Comparison of ENCODE assay signal across 28 cellular contexts in genomic region chr2:47602996-47603395, GRCh38. TPM values are rescaled to one million over a fixed set of nuclear protein-coding genes. Genes with fewer than 3 reads are reported as not detected.
DNase-seq lines count a peak whose midpoint lies in the region; ATAC-seq, FAIRE-seq and TF ChIP-seq lines count a peak whose summit lies in the region.
"Had no signal": no experiment of that assay in that cellular context is flagged by ENCODE, and none has a peak within 500 bp of the region (broad histone marks: within the 10 kb centered on the region; RNA-seq: fewer than 3 reads in every experiment).

No MANE protein-coding gene starts in this region.

- no peak overlapping the region for H4K91ac ChIP-seq in IMR-90 (ENCODE audit: insufficient read depth, low read depth, low read length)
- no peak overlapping the region for H4K91ac ChIP-seq in trophoblast cell (ENCODE audit: low read depth, low read length)

- no peak overlapping the region for H2BK5ac ChIP-seq in IMR-90 (ENCODE audit: low read depth, low read length, poor library complexity, severe bottlenecking)
- H2BK5ac ChIP-seq in trophoblast cell (ENCODE audit: low read depth, low read length, poor library complexity) = no peak overlapping the region

- H3K9ac ChIP-seq in IMR-90 (ENCODE audit: low read depth, low read length) = no peak overlapping the region
- H3K9ac ChIP-seq in trophoblast cell (ENCODE audit: low read length) = no peak overlapping the region

- H3K36me3 ChIP-seq in IMR-90 (ENCODE audit: control insufficient read depth, insufficient read depth, low read length) (no peaks in the 10 kb centered on the region), trophoblast cell (ENCODE audit: control insufficient read depth in 1 of 2, insufficient read depth in 2 of 2, low read length in 2 of 2) (no peaks in the 10 kb centered on the region)
- H3K36me3 ChIP-seq: heart right ventricle, prostate gland, tibial nerve had no signal

- WGBS in IMR-90 (ENCODE audit: extremely low coverage in 2 of 2, insufficient read length in 1 of 2), 2 experiments = no CpG with 5 or more reads among the region's 4 CpGs
- no CpG with 5 or more reads among the region's 4 CpGs for WGBS in trophoblast cell (ENCODE audit: extremely low coverage, insufficient coverage, insufficient read length)

- POLR2A ChIA-PET in IMR-90 (lab: Charles Lee; ENCODE audit: unreplicated experiment) = no interaction called here

- H3K9me1 ChIP-seq in IMR-90 (ENCODE audit: insufficient read depth, low read length) = no peaks in the 10 kb centered on the region; the same call in 1 of the 2 replicates

- H3K23ac ChIP-seq in IMR-90 (ENCODE audit: low read depth, low read length) (no peak overlapping the region), trophoblast cell (ENCODE audit: low read length) (no peak overlapping the region)

- ATAC-seq in IMR-90 (ENCODE audit: low read depth) (no peak), HG02623 (IDR thresholded peaks at IDR 0.05; ENCODE audit: unreplicated experiment) (no peak)
- ATAC-seq: activated CD8-positive, alpha-beta memory T cell treated with anti-CD3 and anti-CD28 coated beads, Interleukin-2, amount 10 ng/mL, durations not matched to agents 7 days and 5 days; activated T-cell treated with anti-CD3 and anti-CD28 coated beads, Interleukin-2, amount 50 U/mL, for 72 hours; heart right ventricle; naive thymus-derived CD8-positive, alpha-beta T cell; sciatic nerve had no signal

- no peaks in the 10 kb centered on the region for H3K79me1 ChIP-seq in IMR-90 (ENCODE audit: low read depth in 1 of 2, low read length in 2 of 2)
- no peaks in the 10 kb centered on the region for H3K79me1 ChIP-seq in trophoblast cell (ENCODE audit: low read length)

- CTCF ChIA-PET in IMR-90 (lab: Yijun Ruan, JAX) = no interaction called here

- no peak overlapping the region for H2AFZ ChIP-seq in IMR-90 (replicated peaks; ENCODE audit: low read length, poor library complexity)
- no peak overlapping the region for H2AFZ ChIP-seq in trophoblast cell (ENCODE audit: insufficient read depth, low read length, poor library complexity)

- TF ChIP-seq RAD21 in IMR-90 (IDR thresholded peaks at IDR 0.05; ENCODE audit: low read length) = no peak

- H3K56ac ChIP-seq in IMR-90 (ENCODE audit: extremely low read depth, insufficient read depth, low read length) = no peak overlapping the region

- H3K4ac ChIP-seq in IMR-90 (ENCODE audit: low read depth, low read length) (no peak overlapping the region), trophoblast cell (ENCODE audit: low read depth, low read length) (no peak overlapping the region)

- H4K5ac ChIP-seq in IMR-90 (ENCODE audit: low read depth, low read length) = no peak overlapping the region

- no peak for TF ChIP-seq POLR2A in IMR-90 (IDR thresholded peaks at IDR 0.05; ENCODE audit: low read depth, low read length)
- TF ChIP-seq POLR2A in GM12891 (IDR thresholded peaks at IDR 0.05; ENCODE audit: low read depth, low read length) = no peak

- no peaks in the 10 kb centered on the region for H3K79me2 ChIP-seq in trophoblast cell (ENCODE audit: control insufficient read depth, insufficient read depth, low read length, poor library complexity)

- no peak overlapping the region for H4K12ac ChIP-seq in trophoblast cell (ENCODE audit: low read depth, low read length)

- DNase-seq in IMR-90 (peak; percentile 25), amniotic epithelial cell (ENCODE audit: low read depth) (peak; percentile 65), fibroblast of pulmonary artery (ENCODE audit: low read depth) (peak; percentile 26), trophoblast cell (peak; percentile 21 to 56), GM12891 (ENCODE audit: insufficient read length, low spot score) (no peak), foreskin melanocyte (no peak)
- DNase-seq: activated CD4-positive, CD25-positive, alpha-beta regulatory T cell; activated CD8-positive, alpha-beta memory T cell treated with anti-CD3 and anti-CD28 coated beads, Interleukin-2, amount 10 ng/mL, durations not matched to agents 7 days and 5 days; activated naive CD4-positive, alpha-beta T cell treated with Interleukin-2 at 50 U/mL for 16 hours; activated T-cell treated with anti-CD3 and anti-CD28 coated beads, Interleukin-2, amount 50 U/mL, for 72 hours; EL; H7; heart right ventricle; MV-4-11; naive thymus-derived CD8-positive, alpha-beta T cell; NCI-H2171 treated with DMSO at 0.1 percent for 48 hours; NCI-H510A; nucleus accumbens; stimulated activated CD4-positive, alpha-beta T cell treated with anti-CD3 and anti-CD28 coated beads, Interleukin-4, amount 100 ng/mL, for 24 hours had no signal

- dilution Hi-C loops in IMR-90 (cut with HindIII; ENCODE audit: low sequenced_read_pairs, unreplicated experiment) = no loop called here

- no peak overlapping the region for H2AK9ac ChIP-seq in IMR-90 (replicated peaks; ENCODE audit: low read depth, low read length, poor library complexity)

- no peak for FAIRE-seq in GM12891 (lab: Jason Lieb, UNC)
- FAIRE-seq: endothelial cell of umbilical vein, frontal cortex had no signal

- H4K8ac ChIP-seq in IMR-90 (ENCODE audit: low read depth in 2 of 2, low read length in 2 of 2) (no peak overlapping the region), trophoblast cell (ENCODE audit: low read depth, low read length) (no peak overlapping the region)

- no peak overlapping the region for H2BK120ac ChIP-seq in IMR-90 (ENCODE audit: low read depth, low read length)
- no peak overlapping the region for H2BK120ac ChIP-seq in trophoblast cell (ENCODE audit: insufficient read depth, low read length, poor library complexity)

- no peak overlapping the region for H3K14ac ChIP-seq in IMR-90 (replicated peaks; ENCODE audit: low read depth, low read length)
- no peak overlapping the region for H3K14ac ChIP-seq in trophoblast cell (ENCODE audit: low read length)

- H3K4me3 ChIP-seq in IMR-90 (ENCODE audit: insufficient read depth, low read depth, low read length) (no peak overlapping the region), fibroblast of pulmonary artery (replicated peaks; ENCODE audit: low read depth, low read length) (no peak overlapping the region), trophoblast cell (ENCODE audit: low read depth, low read length) (no peak overlapping the region)
- H3K4me3 ChIP-seq: heart right ventricle, lung, prostate gland, SK-N-MC, tibial nerve had no signal

- no peaks in the 10 kb centered on the region for H4K20me1 ChIP-seq in IMR-90 (ENCODE audit: insufficient read depth, low read length)

- H3K4me2 ChIP-seq in IMR-90 (ENCODE audit: low read depth, low read length) (no peak overlapping the region), trophoblast cell (ENCODE audit: low read length) (no peak overlapping the region)

- H2AK5ac ChIP-seq in IMR-90 (ENCODE audit: low read depth, low read length) (no peak overlapping the region), trophoblast cell (ENCODE audit: low read length) (no peak overlapping the region)

- no peak for TF ChIP-seq CTCF in IMR-90 (conservative IDR thresholded peaks at IDR 0.05; ENCODE audit: low read depth, low read length)
- TF ChIP-seq CTCF in fibroblast of pulmonary artery (IDR thresholded peaks at IDR 0.05; ENCODE audit: low read length, missing control alignments) = no peak

- in situ Hi-C loops in IMR-90 (cut with MboI; ENCODE audit: low sequenced_read_pairs) = no loop called here

- no peak overlapping the region for H2BK20ac ChIP-seq in IMR-90 (ENCODE audit: low read depth, low read length)

- H3K18ac ChIP-seq in IMR-90 (ENCODE audit: low read depth, low read length) = no peak overlapping the region
- no peak overlapping the region for H3K18ac ChIP-seq in trophoblast cell (ENCODE audit: low read length)

- H2BK12ac ChIP-seq in trophoblast cell (ENCODE audit: low read length) = no peak overlapping the region

- no TSS peak for BruUV-seq in IMR-90 (replicated peaks; lab: Mats Ljungman, UMichigan)

- no peak overlapping the region for H2BK15ac ChIP-seq in IMR-90 (ENCODE audit: low read depth, low read length)

- peaks cover 19% of the 10 kb centered on the region for H3K27me3 ChIP-seq in IMR-90 (ENCODE audit: control insufficient read depth, insufficient read depth, low read length)
- no peaks in the 10 kb centered on the region for H3K27me3 ChIP-seq in trophoblast cell (ENCODE audit: insufficient read depth, low read length)
- H3K27me3 ChIP-seq: heart right ventricle, tibial nerve had no signal

- H3K9me3 ChIP-seq in IMR-90 (ENCODE audit: control insufficient read depth, insufficient read depth, low read length) (no peaks in the 10 kb centered on the region), trophoblast cell (ENCODE audit: insufficient read depth, low read depth, low read length) (peaks cover 4% of the 10 kb centered on the region)
- H3K9me3 ChIP-seq: heart right ventricle, prostate gland, tibial nerve had no signal

- no peak overlapping the region for H3K27ac ChIP-seq in IMR-90 (ENCODE audit: insufficient read depth, low read length)
- H3K27ac ChIP-seq in trophoblast cell (ENCODE audit: low read depth, low read length) = no peak overlapping the region
- H3K27ac ChIP-seq: heart right ventricle, prostate gland, SK-N-MC, tibial nerve had no signal

- H3K4me1 ChIP-seq in IMR-90 (ENCODE audit: control insufficient read depth, insufficient read depth, low read length) (no peaks in the 10 kb centered on the region), trophoblast cell (ENCODE audit: control insufficient read depth in 1 of 2, insufficient read depth in 2 of 2, low read length in 2 of 2) (peaks cover 0 to 3% of the 10 kb centered on the region in 2 experiments)
- H3K4me1 ChIP-seq: heart right ventricle, prostate gland, tibial nerve had no signal

- intact Hi-C loops in IMR-90 (cut with micrococcal nuclease) = no loop called here

TF ChIP-seq in IMR-90, 13 proteins besides CTCF, POLR2A, EP300 and RAD21:
- no peak for TF ChIP-seq CHD1 (IDR thresholded peaks at IDR 0.05; ENCODE audit: low read depth, low read length)
- TF ChIP-seq CEBPB (IDR thresholded peaks at IDR 0.05; ENCODE audit: low read depth, low read length) = peak; percentile 23; the same call in 1 of the 2 replicates
- no peak for TF ChIP-seq NFE2L2 (IDR thresholded peaks at IDR 0.05; ENCODE audit: low read depth, low read length)

TF ChIP-seq in GM12891, 5 proteins besides CTCF, POLR2A, EP300 and RAD21:
- TF ChIP-seq POU2F2 (IDR thresholded peaks at IDR 0.05; ENCODE audit: low read depth, low read length) (no peak), TAF1 (IDR thresholded peaks at IDR 0.05; ENCODE audit: low read depth, low read length) (no peak), PAX5 (IDR thresholded peaks at IDR 0.05; ENCODE audit: insufficient read depth, low read length, severe bottlenecking) (no peak), POLR2AphosphoS5 (IDR thresholded peaks at IDR 0.05; ENCODE audit: low read depth, low read length) (no peak), SPI1 (IDR thresholded peaks at IDR 0.05; ENCODE audit: low read depth, low read length) (no peak)

RNA-seq across cellular contexts. Expression of gene KCNK12, which starts 32.2 kb away (rescaled TPM):
- total RNA-seq in IMR-90 (2012; rRNA removed) = not detected in 2 replicates
- polyA plus RNA-seq in IMR-90 (2012; rRNA removed) = 0.02 TPM in 1 of 2 replicates, not detected in the other
- polyA plus RNA-seq in IMR-90 (2012; cell fraction: cytosol; rRNA removed) = 0.01 TPM in 2 replicates
- 0.01 TPM in 2 replicates for polyA plus RNA-seq in IMR-90 (2012; cell fraction: nucleus; rRNA removed; ENCODE audit: low replicate concordance)
- polyA plus RNA-seq in trophoblast cell (2013) = 5.4 and 5.9 TPM in 2 replicates
- 0.10 TPM for polyA plus RNA-seq in GM12891 (2012; ENCODE audit: low read depth, missing spikeins)
- total RNA-seq: endothelial cell of umbilical vein had no signal
- polyA plus RNA-seq: BJ, endothelial cell of umbilical vein had no signal

Comparison
In these comparisons a context has a peak if more than half of its experiments do, and no peak if none do; other contexts are left out.
1. DNase-seq: peak in IMR-90 (single experiment), amniotic epithelial cell (single experiment), fibroblast of pulmonary artery (single experiment) and trophoblast cell (2 of 2); none in GM12891 (single experiment) and foreskin melanocyte (single experiment).